1 cellular context compared by ENCODE assay signal in the genomic region with DNA sequence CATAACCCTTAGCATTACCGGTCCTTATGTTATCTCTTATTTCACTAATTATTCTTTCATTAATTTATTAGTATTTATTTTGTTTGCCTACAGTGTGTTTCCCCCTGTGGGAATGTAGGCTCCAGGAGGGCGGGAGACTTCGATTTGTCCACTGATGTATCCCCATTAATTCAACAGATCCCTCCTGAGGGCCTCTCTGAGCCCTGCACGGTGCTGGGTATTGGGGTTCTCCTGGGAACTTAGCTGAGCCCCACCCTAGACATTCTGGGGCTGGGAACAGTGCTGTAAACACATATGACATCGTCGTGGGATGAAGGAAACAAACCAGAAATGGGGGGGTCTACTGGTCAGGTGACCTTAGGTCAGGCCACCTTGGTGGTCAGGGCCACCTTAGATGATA.
TF ChIP-seq lines count a peak whose summit lies in the region.

No MANE protein-coding gene starts in this region.

TF ChIP-seq in IMR-90, 13 proteins besides CTCF, POLR2A, EP300 and RAD21 (continued from another document):
- TF ChIP-seq, protein P1, sequence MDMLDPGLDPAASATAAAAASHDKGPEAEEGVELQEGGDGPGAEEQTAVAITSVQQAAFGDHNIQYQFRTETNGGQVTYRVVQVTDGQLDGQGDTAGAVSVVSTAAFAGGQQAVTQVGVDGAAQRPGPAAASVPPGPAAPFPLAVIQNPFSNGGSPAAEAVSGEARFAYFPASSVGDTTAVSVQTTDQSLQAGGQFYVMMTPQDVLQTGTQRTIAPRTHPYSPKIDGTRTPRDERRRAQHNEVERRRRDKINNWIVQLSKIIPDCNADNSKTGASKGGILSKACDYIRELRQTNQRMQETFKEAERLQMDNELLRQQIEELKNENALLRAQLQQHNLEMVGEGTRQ (IDR thresholded peaks at IDR 0.05; ENCODE audit: low read depth, low read length), result no peak
- TF ChIP-seq, protein P2, sequence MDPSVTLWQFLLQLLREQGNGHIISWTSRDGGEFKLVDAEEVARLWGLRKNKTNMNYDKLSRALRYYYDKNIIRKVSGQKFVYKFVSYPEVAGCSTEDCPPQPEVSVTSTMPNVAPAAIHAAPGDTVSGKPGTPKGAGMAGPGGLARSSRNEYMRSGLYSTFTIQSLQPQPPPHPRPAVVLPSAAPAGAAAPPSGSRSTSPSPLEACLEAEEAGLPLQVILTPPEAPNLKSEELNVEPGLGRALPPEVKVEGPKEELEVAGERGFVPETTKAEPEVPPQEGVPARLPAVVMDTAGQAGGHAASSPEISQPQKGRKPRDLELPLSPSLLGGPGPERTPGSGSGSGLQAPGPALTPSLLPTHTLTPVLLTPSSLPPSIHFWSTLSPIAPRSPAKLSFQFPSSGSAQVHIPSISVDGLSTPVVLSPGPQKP (IDR thresholded peaks at IDR 0.05; ENCODE audit: borderline replicate concordance, low read depth, low read length), result no peak
- TF ChIP-seq SMC3 (IDR thresholded peaks at IDR 0.05; ENCODE audit: low read depth, low read length) (no peak), BHLHE40 (IDR thresholded peaks at IDR 0.05; ENCODE audit: low read depth, low read length) (no peak)
TF ChIP-seq in IMR-90: peak in this region for 0.
